In the genomic region with DNA sequence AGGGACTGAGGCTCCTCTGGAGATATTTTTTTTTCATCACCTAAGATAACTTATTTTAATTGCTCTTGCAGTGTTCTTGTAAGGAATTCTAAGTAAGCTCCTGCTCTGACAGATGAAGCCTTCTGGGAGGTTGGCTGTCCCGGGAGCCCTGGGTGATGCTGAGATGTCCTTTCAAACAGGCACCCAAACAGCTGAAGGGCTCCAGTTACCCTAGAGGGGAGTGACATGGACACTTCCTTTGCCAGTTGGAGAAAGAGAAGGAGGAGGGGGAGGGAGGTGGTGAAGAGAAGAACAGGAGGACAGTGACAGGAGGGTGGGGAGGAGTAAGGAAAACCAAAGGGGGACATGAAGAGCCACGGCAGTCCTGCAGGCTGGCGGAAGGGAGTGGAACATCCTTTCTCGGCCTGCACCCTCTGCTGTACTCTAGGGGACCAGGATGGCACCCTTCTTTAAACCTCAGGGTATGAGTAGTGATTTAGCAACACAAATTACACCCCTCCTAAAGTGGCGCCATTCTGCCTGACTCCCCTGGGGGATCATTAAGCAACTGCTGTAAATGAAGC, we compare ENCODE assay signal across 20 cellular contexts. TPM values are rescaled to one million over a fixed set of nuclear protein-coding genes. Genes with fewer than 3 reads are reported as not detected.
A peak's percentile ranks its signal among the peaks of the same experiment; 100 is the strongest.
DNase-seq lines count a peak whose midpoint lies in the region; ATAC-seq and TF ChIP-seq lines count a peak whose summit lies in the region.
"Had no signal": no experiment of that assay in that cellular context is flagged by ENCODE, and none has a peak within 500 bp of the region (broad histone marks: within the 10 kb centered on the region; RNA-seq: fewer than 3 reads in every experiment).

No MANE protein-coding gene starts in this region.

- no peak overlapping the region for H3K4me3 Mint-ChIP-seq in activated CD8-positive, alpha-beta T cell treated with anti-CD3 and anti-CD28 coated beads, Interleukin-2, amount 10 ng/mL, durations not matched to agents 7 days and 5 days
- H3K4me3 Mint-ChIP-seq in activated CD8-positive, alpha-beta T cell treated with anti-CD3 and anti-CD28 coated beads for 36 hours = no peak overlapping the region
- no peak overlapping the region for H3K4me3 Mint-ChIP-seq in stimulated activated effector memory CD8-positive, alpha-beta T cell treated with anti-CD3 and anti-CD28 coated beads, Interleukin-12 subunit alpha, Interleukin-12 subunit beta, amount 100 ng/mL, for 72 hours
- H3K4me3 Mint-ChIP-seq: CD8-positive, alpha-beta memory T cell; IgD-negative memory B cell had no signal

- TF ChIP-seq CTCF in activated CD8-positive, alpha-beta T cell treated with anti-CD3 and anti-CD28 coated beads for 36 hours (IDR thresholded peaks at IDR 0.05) = no peak
- no peak for TF ChIP-seq CTCF in GM13976 (IDR thresholded peaks at IDR 0.05; ENCODE audit: borderline replicate concordance, control extremely low read depth, extremely low read depth, insufficient read depth, missing control alignments)

- no peaks in the 10 kb centered on the region for H3K4me1 Mint-ChIP-seq in activated CD8-positive, alpha-beta T cell treated with anti-CD3 and anti-CD28 coated beads, Interleukin-2, amount 10 ng/mL, durations not matched to agents 7 days and 5 days (ENCODE audit: low read depth)
- H3K4me1 Mint-ChIP-seq in activated CD8-positive, alpha-beta T cell treated with anti-CD3 and anti-CD28 coated beads for 36 hours (ENCODE audit: low read depth) = no peaks in the 10 kb centered on the region
- H3K4me1 Mint-ChIP-seq in stimulated activated effector memory CD8-positive, alpha-beta T cell treated with anti-CD3 and anti-CD28 coated beads, Interleukin-12 subunit alpha, Interleukin-12 subunit beta, amount 100 ng/mL, for 72 hours = no peaks in the 10 kb centered on the region
- H3K4me1 Mint-ChIP-seq: CD8-positive, alpha-beta memory T cell; IgD-negative memory B cell had no signal

- intact Hi-C loops in activated CD8-positive, alpha-beta T cell treated with anti-CD3 and anti-CD28 coated beads for 36 hours (cut with micrococcal nuclease) = no loop called here
- intact Hi-C loops in Right ventricle myocardium superior (cut with DNase I) = no loop called here

- no peak for DNase-seq in activated CD8-positive, alpha-beta T cell treated with anti-CD3 and anti-CD28 coated beads, Interleukin-2, amount 10 ng/mL, durations not matched to agents 7 days and 5 days
- DNase-seq in activated CD8-positive, alpha-beta T cell treated with anti-CD3 and anti-CD28 coated beads for 36 hours = no peak
- peak; percentile 18 for DNase-seq in NCI-H524 treated with DMSO at 0.1 percent for 48 hours (lab: John Stamatoyannopoulos, UW)
- DNase-seq in left kidney (ENCODE audit: low read depth, low spot score) = peak; percentile 29
- DNase-seq in stimulated activated effector memory CD8-positive, alpha-beta T cell treated with anti-CD3 and anti-CD28 coated beads, Interleukin-12 subunit alpha, Interleukin-12 subunit beta, amount 100 ng/mL, for 72 hours (ENCODE audit: low spot score in 2 of 2) = no peak
- DNase-seq in GOT3 (lab: John Stamatoyannopoulos, UW) = no peak
- no peak for DNase-seq in Right ventricle myocardium superior
- DNase-seq in GM13976 (ENCODE audit: low spot score) = no peak
- DNase-seq: CD8-positive, alpha-beta memory T cell; DMS79; H7; Karpas-422; NCI-H1092 treated with DMSO at 0.1 percent for 48 hours; NCI-H1694; NCI-H2081 treated with DMSO at 0.1 percent for 48 hours; SHP77; SK-N-SH had no signal

- H3K36me3 Mint-ChIP-seq in activated CD8-positive, alpha-beta T cell treated with anti-CD3 and anti-CD28 coated beads, Interleukin-2, amount 10 ng/mL, durations not matched to agents 7 days and 5 days (ENCODE audit: low read depth) = no peaks in the 10 kb centered on the region
- H3K36me3 Mint-ChIP-seq in activated CD8-positive, alpha-beta T cell treated with anti-CD3 and anti-CD28 coated beads for 36 hours (ENCODE audit: low read depth) = no peaks in the 10 kb centered on the region
- H3K36me3 Mint-ChIP-seq in stimulated activated effector memory CD8-positive, alpha-beta T cell treated with anti-CD3 and anti-CD28 coated beads, Interleukin-12 subunit alpha, Interleukin-12 subunit beta, amount 100 ng/mL, for 72 hours = no peaks in the 10 kb centered on the region
- H3K36me3 Mint-ChIP-seq: CD8-positive, alpha-beta memory T cell; IgD-negative memory B cell had no signal

- H3K27me3 Mint-ChIP-seq in activated CD8-positive, alpha-beta T cell treated with anti-CD3 and anti-CD28 coated beads, Interleukin-2, amount 10 ng/mL, durations not matched to agents 7 days and 5 days (ENCODE audit: low read depth) = no peaks in the 10 kb centered on the region
- peaks cover 7% of the 10 kb centered on the region for H3K27me3 Mint-ChIP-seq in activated CD8-positive, alpha-beta T cell treated with anti-CD3 and anti-CD28 coated beads for 36 hours

- no peaks in the 10 kb centered on the region for H3K9me3 Mint-ChIP-seq in activated CD8-positive, alpha-beta T cell treated with anti-CD3 and anti-CD28 coated beads, Interleukin-2, amount 10 ng/mL, durations not matched to agents 7 days and 5 days (ENCODE audit: insufficient read depth)
- no peaks in the 10 kb centered on the region for H3K9me3 Mint-ChIP-seq in activated CD8-positive, alpha-beta T cell treated with anti-CD3 and anti-CD28 coated beads for 36 hours
- H3K9me3 Mint-ChIP-seq in stimulated activated effector memory CD8-positive, alpha-beta T cell treated with anti-CD3 and anti-CD28 coated beads, Interleukin-12 subunit alpha, Interleukin-12 subunit beta, amount 100 ng/mL, for 72 hours = no peaks in the 10 kb centered on the region
- H3K9me3 Mint-ChIP-seq: CD8-positive, alpha-beta memory T cell; IgD-negative memory B cell had no signal

- in situ Hi-C loops in GM13976 (cut with MboI; ENCODE audit: low sequenced_read_pairs, unreplicated experiment) = loop anchor here (25.0 kb wide), 1 partner anchor 643 kb away; no protein-coding TSS in a partner anchor

- POLR2A ChIA-PET in activated CD8-positive, alpha-beta T cell treated with anti-CD3 and anti-CD28 coated beads, Interleukin-2, amount 10 ng/mL, durations not matched to agents 7 days and 5 days (lab: Charles Lee) = no interaction called here
- POLR2A ChIA-PET in activated CD8-positive, alpha-beta T cell treated with anti-CD3 and anti-CD28 coated beads for 36 hours (lab: Charles Lee) = no interaction called here

- no peak overlapping the region for H3K27ac Mint-ChIP-seq in activated CD8-positive, alpha-beta T cell treated with anti-CD3 and anti-CD28 coated beads, Interleukin-2, amount 10 ng/mL, durations not matched to agents 7 days and 5 days
- H3K27ac Mint-ChIP-seq in activated CD8-positive, alpha-beta T cell treated with anti-CD3 and anti-CD28 coated beads for 36 hours = no peak overlapping the region
- H3K27ac Mint-ChIP-seq in stimulated activated effector memory CD8-positive, alpha-beta T cell treated with anti-CD3 and anti-CD28 coated beads, Interleukin-12 subunit alpha, Interleukin-12 subunit beta, amount 100 ng/mL, for 72 hours = no peak overlapping the region
- H3K27ac Mint-ChIP-seq: CD8-positive, alpha-beta memory T cell had no signal

- ATAC-seq in activated CD8-positive, alpha-beta T cell treated with anti-CD3 and anti-CD28 coated beads, Interleukin-2, amount 10 ng/mL, durations not matched to agents 7 days and 5 days = peak; percentile 36
- ATAC-seq in activated CD8-positive, alpha-beta T cell treated with anti-CD3 and anti-CD28 coated beads for 36 hours = no peak
- ATAC-seq in stimulated activated effector memory CD8-positive, alpha-beta T cell treated with anti-CD3 and anti-CD28 coated beads, Interleukin-12 subunit alpha, Interleukin-12 subunit beta, amount 100 ng/mL, for 72 hours = peak; percentile 8
- no peak for ATAC-seq in Right ventricle myocardium superior (ENCODE audit: poor library complexity)

- CTCF ChIA-PET in activated CD8-positive, alpha-beta T cell treated with anti-CD3 and anti-CD28 coated beads, Interleukin-2, amount 10 ng/mL, durations not matched to agents 7 days and 5 days (lab: Charles Lee) = interaction anchor here (3.4 kb wide), 1 partner anchor 11 kb away, joined by 30 read pairs; no protein-coding TSS in a partner anchor
- CTCF ChIA-PET in activated CD8-positive, alpha-beta T cell treated with anti-CD3 and anti-CD28 coated beads for 36 hours (lab: Charles Lee) = no interaction called here

RNA-seq across cellular contexts. Expression of gene MYH3, which starts 51.8 kb away (rescaled TPM):
- total RNA-seq in activated CD8-positive, alpha-beta T cell treated with anti-CD3 and anti-CD28 coated beads, Interleukin-2, amount 10 ng/mL, durations not matched to agents 7 days and 5 days = 1 to 10 TPM; 2.3 to 3.2 TPM
- 1 to 10 TPM; 1.8 to 4.1 TPM for total RNA-seq in activated CD8-positive, alpha-beta T cell treated with anti-CD3 and anti-CD28 coated beads for 36 hours
- 0.22 TPM for total RNA-seq in Right ventricle myocardium superior

RNA-seq across cellular contexts. Expression of gene MYH2, which starts 55.8 kb away (rescaled TPM):
- total RNA-seq in activated CD8-positive, alpha-beta T cell treated with anti-CD3 and anti-CD28 coated beads, Interleukin-2, amount 10 ng/mL, durations not matched to agents 7 days and 5 days = not detected
- total RNA-seq in activated CD8-positive, alpha-beta T cell treated with anti-CD3 and anti-CD28 coated beads for 36 hours = not detected
- total RNA-seq in Right ventricle myocardium superior = not detected
- total RNA-seq: CD8-positive, alpha-beta memory T cell; MCF 10A; OCI-LY7 had no signal

Comparison
In these comparisons a context has a peak if more than half of its experiments do, and no peak if none do; other contexts are left out.
1. ATAC-seq: peak in activated CD8-positive, alpha-beta T cell treated with anti-CD3 and anti-CD28 coated beads, Interleukin-2, amount 10 ng/mL, durations not matched to agents 7 days and 5 days (single experiment) and stimulated activated effector memory CD8-positive, alpha-beta T cell treated with anti-CD3 and anti-CD28 coated beads, Interleukin-12 subunit alpha, Interleukin-12 subunit beta, amount 100 ng/mL, for 72 hours (single experiment); none in activated CD8-positive, alpha-beta T cell treated with anti-CD3 and anti-CD28 coated beads for 36 hours (single experiment) and Right ventricle myocardium superior (single experiment).
2. DNase-seq: peak in NCI-H524 treated with DMSO at 0.1 percent for 48 hours (single experiment) and left kidney (single experiment); none in activated CD8-positive, alpha-beta T cell treated with anti-CD3 and anti-CD28 coated beads, Interleukin-2, amount 10 ng/mL, durations not matched to agents 7 days and 5 days (single experiment), activated CD8-positive, alpha-beta T cell treated with anti-CD3 and anti-CD28 coated beads for 36 hours (single experiment), stimulated activated effector memory CD8-positive, alpha-beta T cell treated with anti-CD3 and anti-CD28 coated beads, Interleukin-12 subunit alpha, Interleukin-12 subunit beta, amount 100 ng/mL, for 72 hours (0 of 2), GOT3 (single experiment), Right ventricle myocardium superior (single experiment) and GM13976 (single experiment).